ENCODE assay signal across 15 cellular contexts in the genomic region with DNA sequence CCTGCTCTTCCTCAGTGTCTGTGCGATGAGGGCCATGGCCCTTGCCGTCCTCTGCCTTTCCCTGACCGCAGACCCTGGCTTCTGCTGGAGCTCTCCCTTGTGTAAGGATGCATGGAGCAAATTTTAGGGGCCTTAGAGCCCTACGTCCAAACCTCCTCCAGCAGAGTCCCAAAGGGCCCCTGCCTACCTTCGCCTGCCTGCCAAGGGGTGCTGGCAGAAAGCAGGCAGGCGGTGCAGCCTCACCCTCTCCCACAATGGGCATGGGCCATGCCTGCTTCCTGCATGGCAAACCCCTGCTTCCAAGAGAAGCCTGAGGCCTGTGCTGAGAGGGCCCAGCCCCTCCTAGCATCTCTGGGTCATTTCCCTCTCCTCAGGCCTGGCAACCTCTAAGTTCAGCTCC.
DNase-seq lines count a peak whose midpoint lies in the region; ATAC-seq, FAIRE-seq and TF ChIP-seq lines count a peak whose summit lies in the region.
"Had no signal": no experiment of that assay in that cellular context is flagged by ENCODE, and none has a peak within 500 bp of the region (broad histone marks: within the 10 kb centered on the region; RNA-seq: fewer than 3 reads in every experiment).

No MANE protein-coding gene starts in this region.

- H3K4me2 ChIP-seq in IMR-90 (ENCODE audit: low read depth, low read length) (no peak overlapping the region), osteoblast (ENCODE audit: insufficient read depth, low read length) (no peak overlapping the region)

- H4K20me1 ChIP-seq in IMR-90 (ENCODE audit: insufficient read depth, low read length) (no peaks in the 10 kb centered on the region), osteoblast (ENCODE audit: insufficient read depth, low read length) (no peaks in the 10 kb centered on the region)

- POLR2A ChIA-PET in IMR-90 (lab: Charles Lee; ENCODE audit: unreplicated experiment), result no interaction called here

- H2AK5ac ChIP-seq in IMR-90 (ENCODE audit: low read depth, low read length), result peak overlapping the region; percentile 7; the same call in 1 of the 2 replicates

- H2BK20ac ChIP-seq in IMR-90 (ENCODE audit: low read depth, low read length), result no peak overlapping the region

- intact Hi-C loops in IMR-90 (cut with micrococcal nuclease), result no loop called here
- intact Hi-C loops in kidney (cut with DNase I), result no loop called here

- H3K9ac ChIP-seq in IMR-90 (ENCODE audit: low read depth, low read length) (no peak overlapping the region), kidney (ENCODE audit: low read length in 2 of 2) (no peak overlapping the region)
- H3K9ac ChIP-seq: BLaER1 treated with 17β-estradiol and CSF1 and Interleukin-3, amounts not matched to agents 10 nM and 100 nM; GM23248 had no signal

- no peak overlapping the region for H4K91ac ChIP-seq in IMR-90 (ENCODE audit: insufficient read depth, low read depth, low read length)

- no peaks in the 10 kb centered on the region for H3K36me3 Mint-ChIP-seq in chondrocyte (ENCODE audit: low read depth)
- H3K36me3 Mint-ChIP-seq: CD4-positive, CD25-positive, alpha-beta regulatory T cell had no signal

- H3K4me3 ChIP-seq in IMR-90 (ENCODE audit: insufficient read depth, low read depth, low read length) (no peak overlapping the region), kidney (ENCODE audit: low read length in 2 of 2) (no peak overlapping the region), osteoblast (ENCODE audit: insufficient read depth, low read length) (no peak overlapping the region)
- H3K4me3 ChIP-seq: BLaER1 treated with 17β-estradiol and CSF1 and Interleukin-3, amounts not matched to agents 10 nM and 100 nM; GM23248 had no signal

- H2BK120ac ChIP-seq in IMR-90 (ENCODE audit: low read depth, low read length), result peak overlapping the region; percentile 16; the same call in 1 of the 2 replicates

- H3K27ac Mint-ChIP-seq in chondrocyte (ENCODE audit: unreplicated experiment), result no peak overlapping the region

- no peak overlapping the region for H3K27ac ChIP-seq in IMR-90 (ENCODE audit: insufficient read depth, low read length)
- no peak overlapping the region for H3K27ac ChIP-seq in kidney (ENCODE audit: low read depth in 2 of 2, low read length in 2 of 2)
- no peak overlapping the region for H3K27ac ChIP-seq in osteoblast (ENCODE audit: low read depth, low read length)
- H3K27ac ChIP-seq: BLaER1 treated with 17β-estradiol and CSF1 and Interleukin-3, amounts not matched to agents 10 nM and 100 nM; GM23248 had no signal

- TF ChIP-seq POLR2A in IMR-90 (IDR thresholded peaks at IDR 0.05; ENCODE audit: low read depth, low read length), result no peak

- H2AK9ac ChIP-seq in IMR-90 (replicated peaks; ENCODE audit: low read depth, low read length, poor library complexity), result no peak overlapping the region

- no peak overlapping the region for H3K14ac ChIP-seq in IMR-90 (replicated peaks; ENCODE audit: low read depth, low read length)

- no peak overlapping the region for H2BK5ac ChIP-seq in IMR-90 (ENCODE audit: low read depth, low read length, poor library complexity, severe bottlenecking)

- H3K9me3 Mint-ChIP-seq in chondrocyte (ENCODE audit: low read depth), result no peaks in the 10 kb centered on the region
- H3K9me3 Mint-ChIP-seq: CD4-positive, CD25-positive, alpha-beta regulatory T cell had no signal

- no peak for FAIRE-seq in kidney (lab: Jason Lieb, UNC)
- FAIRE-seq: GM12891 had no signal

- H2AFZ ChIP-seq in IMR-90 (replicated peaks; ENCODE audit: low read length, poor library complexity), result no peak overlapping the region
- H2AFZ ChIP-seq in osteoblast (ENCODE audit: low read length), result no peak overlapping the region
- H2AFZ ChIP-seq: GM23248 had no signal

- BruUV-seq in IMR-90 (replicated peaks; lab: Mats Ljungman, UMichigan), result no TSS peak

- DNase-seq in IMR-90 (no peak), chondrocyte (ENCODE audit: low spot score) (peak; percentile 50), kidney (peak; percentile 63), osteoblast (ENCODE audit: insufficient read length, low spot score, missing footprints) (peak; percentile 53), kidney tubule cell (ENCODE audit: low spot score) (no peak), HCEC 1CT (no peak), left lobe of liver (ENCODE audit: low spot score) (no peak)
- DNase-seq: ACHN; Calu3; CD4-positive, CD25-positive, alpha-beta regulatory T cell; DMS 273 treated with DMSO at 0.1 percent for 48 hours; GM23248 had no signal

- no peak overlapping the region for H3K18ac ChIP-seq in IMR-90 (ENCODE audit: low read depth, low read length)

- no peak for TF ChIP-seq CTCF in IMR-90 (conservative IDR thresholded peaks at IDR 0.05; ENCODE audit: low read depth, low read length)
- no peak for TF ChIP-seq CTCF in chondrocyte (IDR thresholded peaks at IDR 0.05)
- TF ChIP-seq CTCF in kidney (IDR thresholded peaks at IDR 0.05; ENCODE audit: borderline replicate concordance, extremely low read depth, insufficient read depth), result no peak
- TF ChIP-seq CTCF in osteoblast (IDR thresholded peaks at IDR 0.05; ENCODE audit: extremely low read depth, low read depth, low read length), result no peak

- H3K23ac ChIP-seq in IMR-90 (ENCODE audit: low read depth, low read length), result no peak overlapping the region

- peaks cover 56% of the 10 kb centered on the region for H3K27me3 Mint-ChIP-seq in chondrocyte (ENCODE audit: low read depth)

- no peak overlapping the region for H3K56ac ChIP-seq in IMR-90 (ENCODE audit: extremely low read depth, insufficient read depth, low read length)

- WGBS in IMR-90 (ENCODE audit: extremely low coverage in 2 of 2, insufficient read length in 1 of 2), 2 experiments, result 100% methylated on average over 2 of the region's 6 CpGs; no CpG with 5 or more reads in 1 of the 2 experiments

- H3K4me3 Mint-ChIP-seq in chondrocyte (ENCODE audit: unreplicated experiment), result no peak overlapping the region
- H3K4me3 Mint-ChIP-seq: CD4-positive, CD25-positive, alpha-beta regulatory T cell had no signal

- CTCF ChIA-PET in IMR-90 (lab: Yijun Ruan, JAX), result interaction anchor here (1.6 kb wide), 1 partner anchor 19 kb away, joined by 4 read pairs; no protein-coding TSS in a partner anchor

- dilution Hi-C loops in IMR-90 (cut with HindIII; ENCODE audit: low sequenced_read_pairs, unreplicated experiment), result no loop called here

- H3K79me1 ChIP-seq in IMR-90 (ENCODE audit: low read depth in 1 of 2, low read length in 2 of 2), result no peaks in the 10 kb centered on the region

- no peak for TF ChIP-seq RAD21 in IMR-90 (IDR thresholded peaks at IDR 0.05; ENCODE audit: low read length)

- H3K4me1 ChIP-seq in IMR-90 (ENCODE audit: control insufficient read depth, insufficient read depth, low read length) (peaks cover 14% of the 10 kb centered on the region), kidney (ENCODE audit: control insufficient read depth in 1 of 2, insufficient read depth in 1 of 2, low read depth in 1 of 2, low read length in 2 of 2) (peaks cover 0 to 11% of the 10 kb centered on the region in 2 donors), osteoblast (ENCODE audit: insufficient read depth, low read length) (no peaks in the 10 kb centered on the region)

- H3K27me3 ChIP-seq in IMR-90 (ENCODE audit: control insufficient read depth, insufficient read depth, low read length), result peaks cover 11% of the 10 kb centered on the region; the same call in 1 of the 2 replicates
- peaks cover 55% of the 10 kb centered on the region for H3K27me3 ChIP-seq in osteoblast (ENCODE audit: insufficient read depth, low read length)

- no peak overlapping the region for H4K5ac ChIP-seq in IMR-90 (ENCODE audit: low read depth, low read length)

- H3K9me3 ChIP-seq in IMR-90 (ENCODE audit: control insufficient read depth, insufficient read depth, low read length) (no peaks in the 10 kb centered on the region), kidney (ENCODE audit: control insufficient read depth in 1 of 2, low read length in 2 of 2) (no peaks in the 10 kb centered on the region), osteoblast (ENCODE audit: low read depth, low read length) (no peaks in the 10 kb centered on the region)
- H3K9me3 ChIP-seq: BLaER1 treated with 17β-estradiol and CSF1 and Interleukin-3, amounts not matched to agents 10 nM and 100 nM had no signal

- H4K8ac ChIP-seq in IMR-90 (ENCODE audit: low read depth in 2 of 2, low read length in 2 of 2), result no peak overlapping the region

- in situ Hi-C loops in IMR-90 (cut with MboI; ENCODE audit: low sequenced_read_pairs), result loop anchor here (5.0 kb wide), 1 partner anchor 203 kb away; no protein-coding TSS in a partner anchor

- no peaks in the 10 kb centered on the region for H3K4me1 Mint-ChIP-seq in chondrocyte (ENCODE audit: low read depth)

- no peak for ATAC-seq in IMR-90 (ENCODE audit: low read depth)
- no peak for ATAC-seq in HG02852 (IDR thresholded peaks at IDR 0.05; ENCODE audit: unreplicated experiment)
- ATAC-seq in left lobe of liver, result no peak

- no peaks in the 10 kb centered on the region for H3K79me2 ChIP-seq in osteoblast (ENCODE audit: insufficient read depth, low read length)

- H2BK15ac ChIP-seq in IMR-90 (ENCODE audit: low read depth, low read length), result no peak overlapping the region; the same call in 2 of the 3 replicates

- H3K36me3 ChIP-seq in IMR-90 (ENCODE audit: control insufficient read depth, insufficient read depth, low read length) (no peaks in the 10 kb centered on the region), kidney (ENCODE audit: control insufficient read depth in 1 of 2, insufficient read depth in 2 of 2, low read length in 2 of 2) (no peaks in the 10 kb centered on the region), osteoblast (ENCODE audit: insufficient read depth, low read length) (no peaks in the 10 kb centered on the region)
- H3K36me3 ChIP-seq: BLaER1 treated with 17β-estradiol and CSF1 and Interleukin-3, amounts not matched to agents 10 nM and 100 nM had no signal

- H3K4ac ChIP-seq in IMR-90 (ENCODE audit: low read depth, low read length), result no peak overlapping the region

- peaks cover 14% of the 10 kb centered on the region for H3K9me1 ChIP-seq in IMR-90 (ENCODE audit: insufficient read depth, low read length)

TF ChIP-seq in IMR-90, 13 proteins besides CTCF, POLR2A, EP300 and RAD21 (continues in another document):
- TF ChIP-seq RCOR1 (IDR thresholded peaks at IDR 0.05; ENCODE audit: insufficient replicate concordance, low read length) (no peak), MXI1 (IDR thresholded peaks at IDR 0.05; ENCODE audit: borderline replicate concordance, low read depth, low read length) (no peak), MAZ (IDR thresholded peaks at IDR 0.05; ENCODE audit: borderline replicate concordance, low read depth, low read length) (no peak), BHLHE40 (IDR thresholded peaks at IDR 0.05; ENCODE audit: low read depth, low read length) (no peak)
- TF ChIP-seq, protein P1, sequence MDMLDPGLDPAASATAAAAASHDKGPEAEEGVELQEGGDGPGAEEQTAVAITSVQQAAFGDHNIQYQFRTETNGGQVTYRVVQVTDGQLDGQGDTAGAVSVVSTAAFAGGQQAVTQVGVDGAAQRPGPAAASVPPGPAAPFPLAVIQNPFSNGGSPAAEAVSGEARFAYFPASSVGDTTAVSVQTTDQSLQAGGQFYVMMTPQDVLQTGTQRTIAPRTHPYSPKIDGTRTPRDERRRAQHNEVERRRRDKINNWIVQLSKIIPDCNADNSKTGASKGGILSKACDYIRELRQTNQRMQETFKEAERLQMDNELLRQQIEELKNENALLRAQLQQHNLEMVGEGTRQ (IDR thresholded peaks at IDR 0.05; ENCODE audit: low read depth, low read length), result no peak

Comparison
In these comparisons a context has a peak if more than half of its experiments do, and no peak if none do; other contexts are left out.
1. DNase-seq: peak in chondrocyte (single experiment), kidney (single experiment) and osteoblast (single experiment); none in IMR-90 (single experiment), kidney tubule cell (single experiment), HCEC 1CT (single experiment) and left lobe of liver (single experiment).